Comparison of ENCODE assay signal across 1 cellular context in the genomic region with DNA sequence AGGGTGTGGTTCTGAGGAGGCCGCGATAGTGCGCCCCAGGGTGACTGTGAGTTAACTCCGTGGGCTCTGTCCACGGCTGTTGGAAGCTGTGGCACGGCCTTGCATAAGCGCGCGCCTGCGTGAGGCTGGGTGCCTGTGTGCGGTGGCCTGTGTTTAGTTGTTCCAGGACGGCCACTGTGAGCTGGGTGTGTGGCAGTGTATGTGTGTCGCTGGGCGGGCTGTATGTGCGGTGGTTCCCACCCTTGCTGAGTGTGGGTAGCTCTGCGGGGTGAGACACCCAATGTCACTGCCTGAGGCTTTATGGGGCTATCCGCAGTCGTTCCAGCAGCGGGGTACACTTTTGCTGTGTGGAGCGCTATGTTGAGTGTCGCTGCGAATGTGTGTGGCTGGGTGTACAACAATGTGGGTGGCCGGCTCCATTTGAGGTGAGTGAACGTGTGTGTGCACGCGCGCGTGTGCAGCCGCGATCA.
TF ChIP-seq lines count a peak whose summit lies in the region.

No MANE protein-coding gene starts in this region.

TF ChIP-seq in HepG2, 621 proteins besides CTCF, POLR2A, EP300 and RAD21 (continues in another document):
- TF ChIP-seq AGO2 (optimal IDR thresholded peaks at IDR 0.05; ENCODE audit: low read depth, low read length) (peak; percentile 51), EHMT2 (IDR thresholded peaks at IDR 0.05; ENCODE audit: borderline replicate concordance, low read depth, low read length) (no peak), ZNF724P (CRISPR knock-in tag; IDR thresholded peaks at IDR 0.05; ENCODE audit: borderline replicate concordance) (no peak), ZNF746 (CRISPR knock-in tag; IDR thresholded peaks at IDR 0.05) (peak; percentile 42; the same call in 1 of the 2 replicates), ZNF256 (CRISPR knock-in tag; conservative IDR thresholded peaks at IDR 0.05) (no peak), ZNF772 (CRISPR knock-in tag; IDR thresholded peaks at IDR 0.05) (no peak), ADNP (CRISPR knock-in tag; IDR thresholded peaks at IDR 0.05) (0 out of 2 replicates have a peak, but pooled peaks have one; percentile 7), KLF6 (CRISPR knock-in tag; IDR thresholded peaks at IDR 0.05) (no peak), MEF2D (CRISPR knock-in tag; IDR thresholded peaks at IDR 0.05) (no peak), KAT8 (CRISPR knock-in tag; IDR thresholded peaks at IDR 0.05) (no peak), SPEN (CRISPR knock-in tag; IDR thresholded peaks at IDR 0.05; ENCODE audit: low read depth) (0 out of 2 replicates have a peak, but pooled peaks have one; percentile 21), HNF4G (IDR thresholded peaks at IDR 0.05; ENCODE audit: borderline replicate concordance, low read depth, low read length) (no peak), HNF4G (CRISPR knock-in tag; IDR thresholded peaks at IDR 0.05; ENCODE audit: borderline replicate concordance, low read depth) (no peak), ZFP1 (CRISPR knock-in tag; IDR thresholded peaks at IDR 0.05) (no peak), CEBPG (CRISPR knock-in tag; IDR thresholded peaks at IDR 0.05) (no peak)
- TF ChIP-seq, protein P1, sequence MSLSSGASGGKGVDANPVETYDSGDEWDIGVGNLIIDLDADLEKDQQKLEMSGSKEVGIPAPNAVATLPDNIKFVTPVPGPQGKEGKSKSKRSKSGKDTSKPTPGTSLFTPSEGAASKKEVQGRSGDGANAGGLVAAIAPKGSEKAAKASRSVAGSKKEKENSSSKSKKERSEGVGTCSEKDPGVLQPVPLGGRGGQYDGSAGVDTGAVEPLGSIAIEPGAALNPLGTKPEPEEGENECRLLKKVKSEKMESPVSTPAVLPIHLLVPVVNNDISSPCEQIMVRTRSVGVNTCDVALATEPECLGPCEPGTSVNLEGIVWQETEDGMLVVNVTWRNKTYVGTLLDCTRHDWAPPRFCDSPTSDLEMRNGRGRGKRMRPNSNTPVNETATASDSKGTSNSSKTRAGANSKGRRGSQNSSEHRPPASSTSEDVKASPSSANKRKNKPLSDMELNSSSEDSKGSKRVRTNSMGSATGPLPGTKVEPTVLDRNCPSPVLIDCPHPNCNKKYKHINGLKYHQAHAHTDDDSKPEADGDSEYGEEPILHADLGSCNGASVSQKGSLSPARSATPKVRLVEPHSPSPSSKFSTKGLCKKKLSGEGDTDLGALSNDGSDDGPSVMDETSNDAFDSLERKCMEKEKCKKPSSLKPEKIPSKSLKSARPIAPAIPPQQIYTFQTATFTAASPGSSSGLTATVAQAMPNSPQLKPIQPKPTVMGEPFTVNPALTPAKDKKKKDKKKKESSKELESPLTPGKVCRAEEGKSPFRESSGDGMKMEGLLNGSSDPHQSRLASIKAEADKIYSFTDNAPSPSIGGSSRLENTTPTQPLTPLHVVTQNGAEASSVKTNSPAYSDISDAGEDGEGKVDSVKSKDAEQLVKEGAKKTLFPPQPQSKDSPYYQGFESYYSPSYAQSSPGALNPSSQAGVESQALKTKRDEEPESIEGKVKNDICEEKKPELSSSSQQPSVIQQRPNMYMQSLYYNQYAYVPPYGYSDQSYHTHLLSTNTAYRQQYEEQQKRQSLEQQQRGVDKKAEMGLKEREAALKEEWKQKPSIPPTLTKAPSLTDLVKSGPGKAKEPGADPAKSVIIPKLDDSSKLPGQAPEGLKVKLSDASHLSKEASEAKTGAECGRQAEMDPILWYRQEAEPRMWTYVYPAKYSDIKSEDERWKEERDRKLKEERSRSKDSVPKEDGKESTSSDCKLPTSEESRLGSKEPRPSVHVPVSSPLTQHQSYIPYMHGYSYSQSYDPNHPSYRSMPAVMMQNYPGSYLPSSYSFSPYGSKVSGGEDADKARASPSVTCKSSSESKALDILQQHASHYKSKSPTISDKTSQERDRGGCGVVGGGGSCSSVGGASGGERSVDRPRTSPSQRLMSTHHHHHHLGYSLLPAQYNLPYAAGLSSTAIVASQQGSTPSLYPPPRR (CRISPR knock-in tag; IDR thresholded peaks at IDR 0.05; ENCODE audit: borderline replicate concordance) = 0 out of 2 replicates have a peak, but pooled peaks have one; percentile 51
- TF ChIP-seq, protein P2, sequence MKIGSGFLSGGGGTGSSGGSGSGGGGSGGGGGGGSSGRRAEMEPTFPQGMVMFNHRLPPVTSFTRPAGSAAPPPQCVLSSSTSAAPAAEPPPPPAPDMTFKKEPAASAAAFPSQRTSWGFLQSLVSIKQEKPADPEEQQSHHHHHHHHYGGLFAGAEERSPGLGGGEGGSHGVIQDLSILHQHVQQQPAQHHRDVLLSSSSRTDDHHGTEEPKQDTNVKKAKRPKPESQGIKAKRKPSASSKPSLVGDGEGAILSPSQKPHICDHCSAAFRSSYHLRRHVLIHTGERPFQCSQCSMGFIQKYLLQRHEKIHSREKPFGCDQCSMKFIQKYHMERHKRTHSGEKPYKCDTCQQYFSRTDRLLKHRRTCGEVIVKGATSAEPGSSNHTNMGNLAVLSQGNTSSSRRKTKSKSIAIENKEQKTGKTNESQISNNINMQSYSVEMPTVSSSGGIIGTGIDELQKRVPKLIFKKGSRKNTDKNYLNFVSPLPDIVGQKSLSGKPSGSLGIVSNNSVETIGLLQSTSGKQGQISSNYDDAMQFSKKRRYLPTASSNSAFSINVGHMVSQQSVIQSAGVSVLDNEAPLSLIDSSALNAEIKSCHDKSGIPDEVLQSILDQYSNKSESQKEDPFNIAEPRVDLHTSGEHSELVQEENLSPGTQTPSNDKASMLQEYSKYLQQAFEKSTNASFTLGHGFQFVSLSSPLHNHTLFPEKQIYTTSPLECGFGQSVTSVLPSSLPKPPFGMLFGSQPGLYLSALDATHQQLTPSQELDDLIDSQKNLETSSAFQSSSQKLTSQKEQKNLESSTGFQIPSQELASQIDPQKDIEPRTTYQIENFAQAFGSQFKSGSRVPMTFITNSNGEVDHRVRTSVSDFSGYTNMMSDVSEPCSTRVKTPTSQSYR (CRISPR knock-in tag; IDR thresholded peaks at IDR 0.05; ENCODE audit: borderline replicate concordance) = no peak
- TF ChIP-seq, protein P3, sequence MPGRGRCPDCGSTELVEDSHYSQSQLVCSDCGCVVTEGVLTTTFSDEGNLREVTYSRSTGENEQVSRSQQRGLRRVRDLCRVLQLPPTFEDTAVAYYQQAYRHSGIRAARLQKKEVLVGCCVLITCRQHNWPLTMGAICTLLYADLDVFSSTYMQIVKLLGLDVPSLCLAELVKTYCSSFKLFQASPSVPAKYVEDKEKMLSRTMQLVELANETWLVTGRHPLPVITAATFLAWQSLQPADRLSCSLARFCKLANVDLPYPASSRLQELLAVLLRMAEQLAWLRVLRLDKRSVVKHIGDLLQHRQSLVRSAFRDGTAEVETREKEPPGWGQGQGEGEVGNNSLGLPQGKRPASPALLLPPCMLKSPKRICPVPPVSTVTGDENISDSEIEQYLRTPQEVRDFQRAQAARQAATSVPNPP (CRISPR knock-in tag; IDR thresholded peaks at IDR 0.05) = no peak
- TF ChIP-seq, protein P4, sequence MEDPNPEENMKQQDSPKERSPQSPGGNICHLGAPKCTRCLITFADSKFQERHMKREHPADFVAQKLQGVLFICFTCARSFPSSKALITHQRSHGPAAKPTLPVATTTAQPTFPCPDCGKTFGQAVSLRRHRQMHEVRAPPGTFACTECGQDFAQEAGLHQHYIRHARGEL (CRISPR knock-in tag; IDR thresholded peaks at IDR 0.05) = no peak
- TF ChIP-seq, protein P5, sequence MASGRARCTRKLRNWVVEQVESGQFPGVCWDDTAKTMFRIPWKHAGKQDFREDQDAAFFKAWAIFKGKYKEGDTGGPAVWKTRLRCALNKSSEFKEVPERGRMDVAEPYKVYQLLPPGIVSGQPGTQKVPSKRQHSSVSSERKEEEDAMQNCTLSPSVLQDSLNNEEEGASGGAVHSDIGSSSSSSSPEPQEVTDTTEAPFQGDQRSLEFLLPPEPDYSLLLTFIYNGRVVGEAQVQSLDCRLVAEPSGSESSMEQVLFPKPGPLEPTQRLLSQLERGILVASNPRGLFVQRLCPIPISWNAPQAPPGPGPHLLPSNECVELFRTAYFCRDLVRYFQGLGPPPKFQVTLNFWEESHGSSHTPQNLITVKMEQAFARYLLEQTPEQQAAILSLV (CRISPR knock-in tag; IDR thresholded peaks at IDR 0.05; ENCODE audit: borderline replicate concordance) = no peak
- TF ChIP-seq, protein P6, sequence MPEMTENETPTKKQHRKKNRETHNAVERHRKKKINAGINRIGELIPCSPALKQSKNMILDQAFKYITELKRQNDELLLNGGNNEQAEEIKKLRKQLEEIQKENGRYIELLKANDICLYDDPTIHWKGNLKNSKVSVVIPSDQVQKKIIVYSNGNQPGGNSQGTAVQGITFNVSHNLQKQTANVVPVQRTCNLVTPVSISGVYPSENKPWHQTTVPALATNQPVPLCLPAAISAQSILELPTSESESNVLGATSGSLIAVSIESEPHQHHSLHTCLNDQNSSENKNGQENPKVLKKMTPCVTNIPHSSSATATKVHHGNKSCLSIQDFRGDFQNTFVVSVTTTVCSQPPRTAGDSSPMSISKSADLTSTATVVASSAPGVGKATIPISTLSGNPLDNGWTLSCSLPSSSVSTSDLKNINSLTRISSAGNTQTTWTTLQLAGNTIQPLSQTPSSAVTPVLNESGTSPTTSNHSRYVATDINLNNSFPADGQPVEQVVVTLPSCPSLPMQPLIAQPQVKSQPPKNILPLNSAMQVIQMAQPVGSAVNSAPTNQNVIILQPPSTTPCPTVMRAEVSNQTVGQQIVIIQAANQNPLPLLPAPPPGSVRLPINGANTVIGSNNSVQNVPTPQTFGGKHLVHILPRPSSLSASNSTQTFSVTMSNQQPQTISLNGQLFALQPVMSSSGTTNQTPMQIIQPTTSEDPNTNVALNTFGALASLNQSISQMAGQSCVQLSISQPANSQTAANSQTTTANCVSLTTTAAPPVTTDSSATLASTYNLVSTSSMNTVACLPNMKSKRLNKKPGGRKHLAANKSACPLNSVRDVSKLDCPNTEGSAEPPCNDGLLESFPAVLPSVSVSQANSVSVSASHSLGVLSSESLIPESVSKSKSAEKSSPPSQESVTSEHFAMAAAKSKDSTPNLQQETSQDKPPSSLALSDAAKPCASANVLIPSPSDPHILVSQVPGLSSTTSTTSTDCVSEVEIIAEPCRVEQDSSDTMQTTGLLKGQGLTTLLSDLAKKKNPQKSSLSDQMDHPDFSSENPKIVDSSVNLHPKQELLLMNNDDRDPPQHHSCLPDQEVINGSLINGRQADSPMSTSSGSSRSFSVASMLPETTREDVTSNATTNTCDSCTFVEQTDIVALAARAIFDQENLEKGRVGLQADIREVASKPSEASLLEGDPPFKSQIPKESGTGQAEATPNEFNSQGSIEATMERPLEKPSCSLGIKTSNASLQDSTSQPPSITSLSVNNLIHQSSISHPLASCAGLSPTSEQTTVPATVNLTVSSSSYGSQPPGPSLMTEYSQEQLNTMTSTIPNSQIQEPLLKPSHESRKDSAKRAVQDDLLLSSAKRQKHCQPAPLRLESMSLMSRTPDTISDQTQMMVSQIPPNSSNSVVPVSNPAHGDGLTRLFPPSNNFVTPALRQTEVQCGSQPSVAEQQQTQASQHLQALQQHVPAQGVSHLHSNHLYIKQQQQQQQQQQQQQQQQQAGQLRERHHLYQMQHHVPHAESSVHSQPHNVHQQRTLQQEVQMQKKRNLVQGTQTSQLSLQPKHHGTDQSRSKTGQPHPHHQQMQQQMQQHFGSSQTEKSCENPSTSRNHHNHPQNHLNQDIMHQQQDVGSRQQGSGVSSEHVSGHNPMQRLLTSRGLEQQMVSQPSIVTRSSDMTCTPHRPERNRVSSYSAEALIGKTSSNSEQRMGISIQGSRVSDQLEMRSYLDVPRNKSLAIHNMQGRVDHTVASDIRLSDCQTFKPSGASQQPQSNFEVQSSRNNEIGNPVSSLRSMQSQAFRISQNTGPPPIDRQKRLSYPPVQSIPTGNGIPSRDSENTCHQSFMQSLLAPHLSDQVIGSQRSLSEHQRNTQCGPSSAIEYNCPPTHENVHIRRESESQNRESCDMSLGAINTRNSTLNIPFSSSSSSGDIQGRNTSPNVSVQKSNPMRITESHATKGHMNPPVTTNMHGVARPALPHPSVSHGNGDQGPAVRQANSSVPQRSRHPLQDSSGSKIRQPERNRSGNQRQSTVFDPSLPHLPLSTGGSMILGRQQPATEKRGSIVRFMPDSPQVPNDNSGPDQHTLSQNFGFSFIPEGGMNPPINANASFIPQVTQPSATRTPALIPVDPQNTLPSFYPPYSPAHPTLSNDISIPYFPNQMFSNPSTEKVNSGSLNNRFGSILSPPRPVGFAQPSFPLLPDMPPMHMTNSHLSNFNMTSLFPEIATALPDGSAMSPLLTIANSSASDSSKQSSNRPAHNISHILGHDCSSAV (CRISPR knock-in tag; IDR thresholded peaks at IDR 0.05; ENCODE audit: borderline replicate concordance) = no peak
- TF ChIP-seq, protein P7, sequence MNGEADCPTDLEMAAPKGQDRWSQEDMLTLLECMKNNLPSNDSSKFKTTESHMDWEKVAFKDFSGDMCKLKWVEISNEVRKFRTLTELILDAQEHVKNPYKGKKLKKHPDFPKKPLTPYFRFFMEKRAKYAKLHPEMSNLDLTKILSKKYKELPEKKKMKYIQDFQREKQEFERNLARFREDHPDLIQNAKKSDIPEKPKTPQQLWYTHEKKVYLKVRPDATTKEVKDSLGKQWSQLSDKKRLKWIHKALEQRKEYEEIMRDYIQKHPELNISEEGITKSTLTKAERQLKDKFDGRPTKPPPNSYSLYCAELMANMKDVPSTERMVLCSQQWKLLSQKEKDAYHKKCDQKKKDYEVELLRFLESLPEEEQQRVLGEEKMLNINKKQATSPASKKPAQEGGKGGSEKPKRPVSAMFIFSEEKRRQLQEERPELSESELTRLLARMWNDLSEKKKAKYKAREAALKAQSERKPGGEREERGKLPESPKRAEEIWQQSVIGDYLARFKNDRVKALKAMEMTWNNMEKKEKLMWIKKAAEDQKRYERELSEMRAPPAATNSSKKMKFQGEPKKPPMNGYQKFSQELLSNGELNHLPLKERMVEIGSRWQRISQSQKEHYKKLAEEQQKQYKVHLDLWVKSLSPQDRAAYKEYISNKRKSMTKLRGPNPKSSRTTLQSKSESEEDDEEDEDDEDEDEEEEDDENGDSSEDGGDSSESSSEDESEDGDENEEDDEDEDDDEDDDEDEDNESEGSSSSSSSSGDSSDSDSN (CRISPR knock-in tag; IDR thresholded peaks at IDR 0.05) = no peak; the same call in 1 of the 2 replicates
- TF ChIP-seq, protein P8, sequence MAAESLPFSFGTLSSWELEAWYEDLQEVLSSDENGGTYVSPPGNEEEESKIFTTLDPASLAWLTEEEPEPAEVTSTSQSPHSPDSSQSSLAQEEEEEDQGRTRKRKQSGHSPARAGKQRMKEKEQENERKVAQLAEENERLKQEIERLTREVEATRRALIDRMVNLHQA (CRISPR knock-in tag; IDR thresholded peaks at IDR 0.05) = no peak
- TF ChIP-seq, protein P9, sequence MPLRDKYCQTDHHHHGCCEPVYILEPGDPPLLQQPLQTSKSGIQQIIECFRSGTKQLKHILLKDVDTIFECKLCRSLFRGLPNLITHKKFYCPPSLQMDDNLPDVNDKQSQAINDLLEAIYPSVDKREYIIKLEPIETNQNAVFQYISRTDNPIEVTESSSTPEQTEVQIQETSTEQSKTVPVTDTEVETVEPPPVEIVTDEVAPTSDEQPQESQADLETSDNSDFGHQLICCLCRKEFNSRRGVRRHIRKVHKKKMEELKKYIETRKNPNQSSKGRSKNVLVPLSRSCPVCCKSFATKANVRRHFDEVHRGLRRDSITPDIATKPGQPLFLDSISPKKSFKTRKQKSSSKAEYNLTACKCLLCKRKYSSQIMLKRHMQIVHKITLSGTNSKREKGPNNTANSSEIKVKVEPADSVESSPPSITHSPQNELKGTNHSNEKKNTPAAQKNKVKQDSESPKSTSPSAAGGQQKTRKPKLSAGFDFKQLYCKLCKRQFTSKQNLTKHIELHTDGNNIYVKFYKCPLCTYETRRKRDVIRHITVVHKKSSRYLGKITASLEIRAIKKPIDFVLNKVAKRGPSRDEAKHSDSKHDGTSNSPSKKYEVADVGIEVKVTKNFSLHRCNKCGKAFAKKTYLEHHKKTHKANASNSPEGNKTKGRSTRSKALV (CRISPR knock-in tag; IDR thresholded peaks at IDR 0.05) = no peak
